In the genomic region with DNA sequence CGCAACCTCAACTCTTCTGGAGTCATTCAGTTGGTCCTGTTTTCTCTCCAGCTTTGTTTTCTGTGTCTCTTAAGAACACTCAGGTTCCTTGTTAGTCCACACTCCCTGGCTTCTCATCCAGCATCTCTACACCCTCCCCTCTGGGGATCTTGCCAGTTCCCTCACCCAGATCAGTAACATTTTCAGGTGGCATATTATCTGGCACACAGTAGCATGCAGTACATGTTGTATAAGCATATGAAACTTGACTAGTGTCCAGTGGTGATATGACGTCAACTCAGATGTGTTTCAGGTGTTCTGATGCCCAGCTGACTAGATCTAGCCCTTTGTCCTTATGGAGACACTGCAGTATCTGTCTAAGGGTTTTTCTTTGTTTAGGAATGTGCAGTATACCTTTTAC, we compare ENCODE assay signal across 24 cellular contexts.
"Had no signal": no experiment of that assay in that cellular context is flagged by ENCODE, and none has a peak within 500 bp of the region (broad histone marks: within the 10 kb centered on the region; RNA-seq: fewer than 3 reads in every experiment).

No MANE protein-coding gene starts in this region.

- H3K27ac Mint-ChIP-seq: activated CD4-positive, alpha-beta T cell treated with anti-CD3 and anti-CD28 coated beads for 36 hours; activated CD8-positive, alpha-beta memory T cell treated with anti-CD3 and anti-CD28 coated beads, Interleukin-2, amount 10 ng/mL, durations not matched to agents 7 days and 5 days; activated CD8-positive, alpha-beta T cell treated with anti-CD3 and anti-CD28 coated beads, Interleukin-2, amount 10 ng/mL, durations not matched to agents 7 days and 5 days; activated naive CD4-positive, alpha-beta T cell treated with anti-CD3 and anti-CD28 coated beads, Interleukin-2, amount 50 U/mL, for 24 hours; activated naive CD8-positive, alpha-beta T cell treated with anti-CD3 and anti-CD28 coated beads, Interleukin-2, amount 50 U/mL, for 24 hours; activated T-helper 2 cell treated with anti-CD3 and anti-CD28 coated beads, Interferon-gamma antibody, Interleukin-2, Interleukin-4, amounts not matched to agents 10 μg/mL and 5 μg/mL and 100 μg/mL, durations not matched to agents 14 hours and 24 hours and 36 hours; neural progenitor cell; stimulated activated naive CD8-positive, alpha-beta T cell treated with anti-CD3 and anti-CD28 coated beads, Interleukin-15, Interleukin-2, amounts not matched to agents 100 ng/mL and 50 ng/mL, for 24 hours had no signal

- ATAC-seq: activated CD4-positive, alpha-beta T cell treated with anti-CD3 and anti-CD28 coated beads for 36 hours; activated CD8-positive, alpha-beta memory T cell treated with anti-CD3 and anti-CD28 coated beads, Interleukin-2, amount 10 ng/mL, durations not matched to agents 7 days and 5 days; activated CD8-positive, alpha-beta T cell treated with anti-CD3 and anti-CD28 coated beads, Interleukin-2, amount 10 ng/mL, durations not matched to agents 7 days and 5 days; activated naive CD8-positive, alpha-beta T cell treated with anti-CD3 and anti-CD28 coated beads, Interleukin-2, amount 50 U/mL, for 24 hours; sciatic nerve had no signal

- H3K9me3 Mint-ChIP-seq: activated naive CD4-positive, alpha-beta T cell treated with anti-CD3 and anti-CD28 coated beads, Interleukin-2, amount 50 U/mL, for 24 hours; activated naive CD8-positive, alpha-beta T cell treated with anti-CD3 and anti-CD28 coated beads, Interleukin-2, amount 50 U/mL, for 24 hours; activated T-helper 2 cell treated with anti-CD3 and anti-CD28 coated beads, Interferon-gamma antibody, Interleukin-2, Interleukin-4, amounts not matched to agents 10 μg/mL and 5 μg/mL and 100 μg/mL, durations not matched to agents 14 hours and 24 hours and 36 hours; stimulated activated naive CD8-positive, alpha-beta T cell treated with anti-CD3 and anti-CD28 coated beads, Interleukin-15, Interleukin-2, amounts not matched to agents 100 ng/mL and 50 ng/mL, for 24 hours had no signal

- H3K36me3 ChIP-seq: colonic mucosa, esophagus squamous epithelium, neural progenitor cell, upper lobe of left lung had no signal

- H3K9ac ChIP-seq: neural progenitor cell had no signal

- H3K27me3 ChIP-seq: colonic mucosa, esophagus squamous epithelium, neural progenitor cell, upper lobe of left lung had no signal

- DNase-seq: activated CD4-positive, alpha-beta T cell treated with anti-CD3 and anti-CD28 coated beads for 36 hours; activated CD4-positive, CD25-positive, alpha-beta regulatory T cell; activated CD8-positive, alpha-beta memory T cell treated with anti-CD3 and anti-CD28 coated beads, Interleukin-2, amount 10 ng/mL, durations not matched to agents 7 days and 5 days; activated CD8-positive, alpha-beta T cell treated with anti-CD3 and anti-CD28 coated beads, Interleukin-2, amount 10 ng/mL, durations not matched to agents 7 days and 5 days; activated naive CD8-positive, alpha-beta T cell treated with anti-CD3 and anti-CD28 coated beads, Interleukin-2, amount 50 U/mL, for 24 hours; activated T-cell treated with anti-CD3 and anti-CD28 coated beads, Interleukin-2, amount 50 U/mL, for 48 hours; amygdala; colonic mucosa; effector CD8-positive, alpha-beta T cell; esophagus squamous epithelium; foreskin melanocyte; mammary epithelial cell; occipital lobe; stimulated activated CD4-positive, alpha-beta T cell treated with anti-CD3 and anti-CD28 coated beads, Interleukin-12 subunit alpha, Interleukin-12 subunit beta, amount 100 ng/mL, for 4 hours; stimulated activated CD4-positive, alpha-beta T cell treated with anti-CD3 and anti-CD28 coated beads, Interleukin-4, amount 100 ng/mL, for 1 hour; substantia nigra; upper lobe of left lung had no signal

- H3K4me1 ChIP-seq: colonic mucosa, neural progenitor cell had no signal

- H3K4me1 Mint-ChIP-seq: neural progenitor cell had no signal

- H3K4me3 Mint-ChIP-seq: activated CD4-positive, alpha-beta T cell treated with anti-CD3 and anti-CD28 coated beads for 36 hours; activated CD8-positive, alpha-beta memory T cell treated with anti-CD3 and anti-CD28 coated beads, Interleukin-2, amount 10 ng/mL, durations not matched to agents 7 days and 5 days; activated CD8-positive, alpha-beta T cell treated with anti-CD3 and anti-CD28 coated beads, Interleukin-2, amount 10 ng/mL, durations not matched to agents 7 days and 5 days; activated naive CD4-positive, alpha-beta T cell treated with anti-CD3 and anti-CD28 coated beads, Interleukin-2, amount 50 U/mL, for 24 hours; activated naive CD8-positive, alpha-beta T cell treated with anti-CD3 and anti-CD28 coated beads, Interleukin-2, amount 50 U/mL, for 24 hours; neural progenitor cell; stimulated activated naive CD8-positive, alpha-beta T cell treated with anti-CD3 and anti-CD28 coated beads, Interleukin-15, Interleukin-2, amounts not matched to agents 100 ng/mL and 50 ng/mL, for 24 hours had no signal

- H3K4me3 ChIP-seq: colonic mucosa, esophagus squamous epithelium, neural progenitor cell, skin epidermis, upper lobe of left lung had no signal

- H3K27ac ChIP-seq: colonic mucosa, epithelial cell of prostate, esophagus squamous epithelium, neural progenitor cell, skin epidermis, upper lobe of left lung had no signal

- H3K36me3 Mint-ChIP-seq: neural progenitor cell had no signal

- H3K27me3 Mint-ChIP-seq: activated CD4-positive, alpha-beta T cell treated with anti-CD3 and anti-CD28 coated beads for 36 hours; activated CD8-positive, alpha-beta memory T cell treated with anti-CD3 and anti-CD28 coated beads, Interleukin-2, amount 10 ng/mL, durations not matched to agents 7 days and 5 days; activated naive CD4-positive, alpha-beta T cell treated with anti-CD3 and anti-CD28 coated beads, Interleukin-2, amount 50 U/mL, for 24 hours; activated naive CD8-positive, alpha-beta T cell treated with anti-CD3 and anti-CD28 coated beads, Interleukin-2, amount 50 U/mL, for 24 hours; stimulated activated naive CD8-positive, alpha-beta T cell treated with anti-CD3 and anti-CD28 coated beads, Interleukin-15, Interleukin-2, amounts not matched to agents 100 ng/mL and 50 ng/mL, for 24 hours had no signal

- H3K9me3 ChIP-seq: colonic mucosa, esophagus squamous epithelium, upper lobe of left lung had no signal
